Comparison of ENCODE assay signal across 1 cellular context in genomic region chr20:62376112-62377063, GRCh38.
TF ChIP-seq lines count a peak whose summit lies in the region.

No MANE protein-coding gene starts in this region.

TF ChIP-seq in HepG2, 621 proteins besides CTCF, POLR2A, EP300 and RAD21 (continued from another document and continues in another):
- TF ChIP-seq ZNF281 (CRISPR knock-in tag; IDR thresholded peaks at IDR 0.05; ENCODE audit: borderline replicate concordance): peak; percentile 35; the same call in 1 of the 2 replicates
- peak; percentile 67; the same call in 1 of the 2 replicates for TF ChIP-seq THAP11 (CRISPR knock-in tag; IDR thresholded peaks at IDR 0.05)
- TF ChIP-seq ZNF563 (CRISPR knock-in tag; IDR thresholded peaks at IDR 0.05): no peak; the same call in 1 of the 2 replicates
- TF ChIP-seq SRSF4 (IDR thresholded peaks at IDR 0.05; ENCODE audit: low read depth, low read length, poor library complexity, severe bottlenecking): no peak
- TF ChIP-seq ZBTB42 (CRISPR knock-in tag; IDR thresholded peaks at IDR 0.05): no peak; the same call in 1 of the 2 replicates
- peak; percentile 94 for TF ChIP-seq ZSCAN21 (CRISPR knock-in tag; IDR thresholded peaks at IDR 0.05; ENCODE audit: borderline replicate concordance)
- peak; percentile 53; the same call in 1 of the 2 replicates for TF ChIP-seq TFDP2 (CRISPR knock-in tag; IDR thresholded peaks at IDR 0.05)
- TF ChIP-seq RFXAP (CRISPR knock-in tag; IDR thresholded peaks at IDR 0.05; ENCODE audit: borderline replicate concordance): peak; percentile 88; the same call in 1 of the 2 replicates
- peak; percentile 79; the same call in 1 of the 2 replicates for TF ChIP-seq ZNF614 (CRISPR knock-in tag; IDR thresholded peaks at IDR 0.05; ENCODE audit: borderline replicate concordance)
- peak; percentile 88; the same call in 1 of the 2 replicates for TF ChIP-seq ZNF451 (CRISPR knock-in tag; IDR thresholded peaks at IDR 0.05)
- TF ChIP-seq DMAP1 (CRISPR knock-in tag; IDR thresholded peaks at IDR 0.05): peak; percentile 78
- peak; percentile 63; the same call in 1 of the 2 replicates for TF ChIP-seq JUN (CRISPR knock-in tag; IDR thresholded peaks at IDR 0.05)
- TF ChIP-seq ZNF318 (CRISPR knock-in tag; IDR thresholded peaks at IDR 0.05): peak; percentile 63; the same call in 1 of the 2 replicates
- 0 out of 2 replicates have a peak, but pooled peaks have one; percentile 70 for TF ChIP-seq HMG20B (CRISPR knock-in tag; conservative IDR thresholded peaks at IDR 0.05)
- TF ChIP-seq ZNF33B (CRISPR knock-in tag; IDR thresholded peaks at IDR 0.05): 0 out of 2 replicates have a peak, but pooled peaks have one; percentile 43
- TF ChIP-seq SOX13 (IDR thresholded peaks at IDR 0.05): no peak
- peak in 1 of 2 experiments; percentile 14; a peak in 1 of 4 replicates for TF ChIP-seq SOX13 (CRISPR knock-in tag; conservative IDR thresholded peaks at IDR 0.05 in 1 of 2, IDR thresholded peaks at IDR 0.05 in 1 of 2)
- TF ChIP-seq ZNF878 (CRISPR knock-in tag; IDR thresholded peaks at IDR 0.05): no peak
- TF ChIP-seq ATRX (CRISPR knock-in tag; IDR thresholded peaks at IDR 0.05; ENCODE audit: borderline replicate concordance): no peak
- TF ChIP-seq EHMT2 (IDR thresholded peaks at IDR 0.05; ENCODE audit: borderline replicate concordance, low read depth, low read length): no peak
- TF ChIP-seq BORCS8-MEF2B (CRISPR knock-in tag; IDR thresholded peaks at IDR 0.05): peak; percentile 87
- TF ChIP-seq U2AF1 (optimal IDR thresholded peaks at IDR 0.05; ENCODE audit: low read depth, low read length): no peak
- peak; percentile 81; the same call in 1 of the 2 replicates for TF ChIP-seq MTA1 (CRISPR knock-in tag; IDR thresholded peaks at IDR 0.05; ENCODE audit: borderline replicate concordance)
- peak; percentile 67; the same call in 1 of the 2 replicates for TF ChIP-seq ZNF337 (CRISPR knock-in tag; IDR thresholded peaks at IDR 0.05; ENCODE audit: borderline replicate concordance, low read depth)
- peak; percentile 82 for TF ChIP-seq ZNF598 (CRISPR knock-in tag; IDR thresholded peaks at IDR 0.05; ENCODE audit: borderline replicate concordance)
- 0 out of 2 replicates have a peak, but pooled peaks have one; percentile 1 for TF ChIP-seq ZNF121 (CRISPR knock-in tag; IDR thresholded peaks at IDR 0.05)
- TF ChIP-seq CENPBD1 (CRISPR knock-in tag; IDR thresholded peaks at IDR 0.05; ENCODE audit: borderline replicate concordance, low read depth): 0 out of 2 replicates have a peak, but pooled peaks have one; percentile 32
- TF ChIP-seq ZBTB3 (CRISPR knock-in tag; IDR thresholded peaks at IDR 0.05; ENCODE audit: borderline replicate concordance, low read depth): no peak; the same call in 1 of the 2 replicates
- peak; percentile 58; the same call in 1 of the 2 replicates for TF ChIP-seq ZNF816 (CRISPR knock-in tag; IDR thresholded peaks at IDR 0.05; ENCODE audit: borderline replicate concordance)
- TF ChIP-seq REST (IDR thresholded peaks at IDR 0.05; ENCODE audit: borderline replicate concordance in 1 of 2, low read depth in 1 of 2, low read length in 2 of 2): no peak
- peak; percentile 54; the same call in 1 of the 2 replicates for TF ChIP-seq ZNF34 (CRISPR knock-in tag; IDR thresholded peaks at IDR 0.05; ENCODE audit: borderline replicate concordance)
- no peak for TF ChIP-seq ZNF737 (CRISPR knock-in tag; IDR thresholded peaks at IDR 0.05; ENCODE audit: borderline replicate concordance)
- no peak for TF ChIP-seq LCORL (IDR thresholded peaks at IDR 0.05)
- peak; percentile 80 for TF ChIP-seq LCORL (CRISPR knock-in tag; IDR thresholded peaks at IDR 0.05)
- no peak for TF ChIP-seq ZNF17 (CRISPR knock-in tag; IDR thresholded peaks at IDR 0.05)
- TF ChIP-seq LBX2 (CRISPR knock-in tag; IDR thresholded peaks at IDR 0.05; ENCODE audit: borderline replicate concordance): peak; percentile 41; the same call in 1 of the 2 replicates
- 0 out of 2 replicates have a peak, but pooled peaks have one; percentile 8 for TF ChIP-seq TBP (CRISPR knock-in tag; IDR thresholded peaks at IDR 0.05)
- peak; percentile 88; the same call in 1 of the 2 replicates for TF ChIP-seq HNF1B (CRISPR knock-in tag; IDR thresholded peaks at IDR 0.05)
- peak; percentile 92 for TF ChIP-seq HOXA5 (CRISPR knock-in tag; IDR thresholded peaks at IDR 0.05)
- no peak for TF ChIP-seq CBX2 (IDR thresholded peaks at IDR 0.05; ENCODE audit: low read depth, low read length)
- TF ChIP-seq CBX2 (CRISPR knock-in tag; IDR thresholded peaks at IDR 0.05; ENCODE audit: low read depth): no peak; the same call in 1 of the 2 replicates
- no peak for TF ChIP-seq ZNF720 (CRISPR knock-in tag; IDR thresholded peaks at IDR 0.05)
- peak; percentile 74 for TF ChIP-seq HNRNPLL (IDR thresholded peaks at IDR 0.05; ENCODE audit: low read depth, low read length, poor library complexity, severe bottlenecking)
- 0 out of 2 replicates have a peak, but pooled peaks have one; percentile 3 for TF ChIP-seq TOPORS (CRISPR knock-in tag; IDR thresholded peaks at IDR 0.05)
- TF ChIP-seq ZNF230 (CRISPR knock-in tag; IDR thresholded peaks at IDR 0.05): peak; percentile 88
- peak; percentile 55; the same call in 1 of the 2 replicates for TF ChIP-seq SP4 (CRISPR knock-in tag; IDR thresholded peaks at IDR 0.05)
